Comparison of ENCODE assay signal across 33 cellular contexts in the genomic region with DNA sequence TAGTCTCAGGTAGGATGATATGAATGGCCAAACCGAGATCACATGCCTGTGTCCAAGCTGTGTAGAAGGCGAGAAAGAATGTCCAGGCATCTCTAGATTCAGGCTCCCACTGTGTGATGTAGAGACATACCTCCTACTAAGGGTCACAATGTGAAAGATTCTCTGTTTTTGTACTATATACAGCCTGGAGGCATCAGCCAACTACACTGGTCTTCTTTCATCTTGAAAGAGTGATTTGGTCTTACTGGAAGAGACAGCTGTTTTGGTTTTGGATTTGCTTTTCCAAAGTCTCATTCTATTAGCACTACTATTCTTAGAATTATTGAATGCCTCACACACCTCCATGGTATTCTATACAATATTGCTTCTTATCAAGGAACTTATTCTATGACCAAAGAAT.
"Had no signal": no experiment of that assay in that cellular context is flagged by ENCODE, and none has a peak within 500 bp of the region (broad histone marks: within the 10 kb centered on the region; RNA-seq: fewer than 3 reads in every experiment).

No MANE protein-coding gene starts in this region.

- H3K9me3 ChIP-seq: MG63 had no signal

- H3K27ac ChIP-seq: KMS-11 had no signal

- H3K27me3 ChIP-seq: MG63 had no signal

- H3K4me3 ChIP-seq: MG63 had no signal

- DNase-seq: Karpas-422, Kasumi-1, MG63, MM.1S, MV-4-11, NCI-H1048, NCI-H1092, NCI-H1092 treated with DMSO at 0.1 percent for 48 hours, NCI-H1105, NCI-H1105 treated with DMSO at 0.1 percent for 48 hours, NCI-H1417, NCI-H1417 treated with DMSO at 0.1 percent for 48 hours, NCI-H1436, NCI-H1436 treated with DMSO at 0.1 percent for 48 hours, NCI-H146, NCI-H1694, NCI-H1694 treated with DMSO at 0.1 percent for 48 hours, NCI-H187, NCI-H187 treated with DMSO at 0.1 percent for 48 hours, NCI-H1930, NCI-H2029 treated with DMSO at 0.1 percent for 48 hours, NCI-H2081, NCI-H2081 treated with DMSO at 0.1 percent for 48 hours, NCI-H2107, NCI-H2171, NCI-H2171 treated with DMSO at 0.1 percent for 48 hours, NCI-H2227 treated with DMSO at 0.1 percent for 48 hours, NCI-H226, NCI-H345, NCI-H446, NCI-H446 treated with DMSO at 0.1 percent for 48 hours, NCI-H510A had no signal
